In genomic region chr21:46219591-46220239, GRCh38 we compare ENCODE assay signal across 18 cellular contexts. TPM values are rescaled to one million over a fixed set of nuclear protein-coding genes. Genes with fewer than 3 reads are reported as not detected.
A peak's percentile ranks its signal among the peaks of the same experiment; 100 is the strongest.
DNase-seq lines count a peak whose midpoint lies in the region; ATAC-seq and TF ChIP-seq lines count a peak whose summit lies in the region.
"Had no signal": no experiment of that assay in that cellular context is flagged by ENCODE, and none has a peak within 500 bp of the region (broad histone marks: within the 10 kb centered on the region; RNA-seq: fewer than 3 reads in every experiment).

No MANE protein-coding gene starts in this region.

- H3K27me3 ChIP-seq in mammary epithelial cell (ENCODE audit: insufficient read depth, low read length) (no peaks in the 10 kb centered on the region), layer of hippocampus (ENCODE audit: control insufficient read depth, insufficient read depth, low read length) (no peaks in the 10 kb centered on the region), upper lobe of right lung (no peaks in the 10 kb centered on the region)

- no peak overlapping the region for H3K4me3 Mint-ChIP-seq in MCF 10A (ENCODE audit: unreplicated experiment)
- H3K4me3 Mint-ChIP-seq: activated CD4-positive, alpha-beta memory T cell treated with anti-CD3 and anti-CD28 coated beads for 36 hours; activated naive CD8-positive, alpha-beta T cell treated with anti-CD3 and anti-CD28 coated beads, Interleukin-2, amount 50 U/mL, for 24 hours; stimulated activated effector memory CD8-positive, alpha-beta T cell treated with anti-CD3 and anti-CD28 coated beads, Interleukin-12 subunit alpha, Interleukin-12 subunit beta, amount 100 ng/mL, for 72 hours had no signal

- peaks cover 94% of the 10 kb centered on the region for H3K79me2 ChIP-seq in mammary epithelial cell (ENCODE audit: insufficient read depth, low read length)

- H3K4me1 Mint-ChIP-seq in MCF 10A (ENCODE audit: insufficient read depth, unreplicated experiment), result peaks cover 15% of the 10 kb centered on the region
- H3K4me1 Mint-ChIP-seq: activated naive CD8-positive, alpha-beta T cell treated with anti-CD3 and anti-CD28 coated beads, Interleukin-2, amount 50 U/mL, for 24 hours had no signal

- H3K27ac ChIP-seq in mammary epithelial cell (ENCODE audit: insufficient read depth, low read depth, low read length) (no peak overlapping the region), angular gyrus (ENCODE audit: low read depth, low read length) (peak overlapping the region; percentile 27), layer of hippocampus (ENCODE audit: low read depth, low read length) (peak overlapping the region; percentile 48), upper lobe of right lung (no peak overlapping the region)
- H3K27ac ChIP-seq: epithelial cell of prostate, skin epidermis had no signal

- POLR2A ChIA-PET in MCF 10A (lab: Yijun Ruan, JAX), result interaction anchor here (0.6 kb wide), 1 partner anchor 238 kb away, joined by 3 read pairs; no protein-coding TSS in a partner anchor

- H3K4me1 ChIP-seq in mammary epithelial cell (ENCODE audit: insufficient read depth, low read length) (peaks cover 2% of the 10 kb centered on the region), upper lobe of right lung (no peaks in the 10 kb centered on the region)

- H3K36me3 Mint-ChIP-seq in MCF 10A (ENCODE audit: insufficient read depth, unreplicated experiment), result peaks cover 51% of the 10 kb centered on the region
- H3K36me3 Mint-ChIP-seq: activated CD4-positive, alpha-beta memory T cell treated with anti-CD3 and anti-CD28 coated beads for 36 hours had no signal

- H3K9me3 Mint-ChIP-seq in MCF 10A (ENCODE audit: unreplicated experiment), result no peaks in the 10 kb centered on the region
- H3K9me3 Mint-ChIP-seq: activated CD4-positive, alpha-beta memory T cell treated with anti-CD3 and anti-CD28 coated beads for 36 hours; activated naive CD8-positive, alpha-beta T cell treated with anti-CD3 and anti-CD28 coated beads, Interleukin-2, amount 50 U/mL, for 24 hours; stimulated activated effector memory CD8-positive, alpha-beta T cell treated with anti-CD3 and anti-CD28 coated beads, Interleukin-12 subunit alpha, Interleukin-12 subunit beta, amount 100 ng/mL, for 72 hours had no signal

- in situ Hi-C loops in mammary epithelial cell (cut with MboI; ENCODE audit: low sequenced_read_pairs in 2 of 2), result no loop called here

- H3K9me3 ChIP-seq in mammary epithelial cell (replicated peaks; ENCODE audit: insufficient read depth, low read length) (no peaks in the 10 kb centered on the region), upper lobe of right lung (no peaks in the 10 kb centered on the region)
- H3K9me3 ChIP-seq: mucosa of descending colon had no signal

- TF ChIP-seq CTCF in MCF 10A (IDR thresholded peaks at IDR 0.05; ENCODE audit: unreplicated experiment), result no peak
- TF ChIP-seq CTCF in mammary epithelial cell (conservative IDR thresholded peaks at IDR 0.05 in 1 of 2, IDR thresholded peaks at IDR 0.05 in 1 of 2; ENCODE audit: extremely low read depth in 1 of 2, insufficient read depth in 1 of 2, low read depth in 1 of 2, low read length in 2 of 2), result no peak
- TF ChIP-seq CTCF in upper lobe of right lung (IDR thresholded peaks at IDR 0.05), result no peak

- H3K9ac ChIP-seq in mammary epithelial cell (ENCODE audit: insufficient read depth, low read length), result no peak overlapping the region

- DNase-seq in MCF 10A (ENCODE audit: unreplicated experiment) (no peak), mammary epithelial cell (no peak), upper lobe of right lung (peak; percentile 76)
- DNase-seq in activated CD4-positive, alpha-beta T cell treated with anti-CD3 and anti-CD28 coated beads for 1 hour, result no peak
- DNase-seq: activated CD4-positive, alpha-beta memory T cell treated with anti-CD3 and anti-CD28 coated beads for 36 hours; activated naive CD8-positive, alpha-beta T cell treated with anti-CD3 and anti-CD28 coated beads, Interleukin-2, amount 50 U/mL, for 24 hours; COR-L47; mucosa of descending colon; NCI-H526 treated with DMSO at 0.1 percent for 48 hours; PC-3 had no signal

- H3K27me3 Mint-ChIP-seq in MCF 10A (ENCODE audit: insufficient read depth, unreplicated experiment), result no peaks in the 10 kb centered on the region
- H3K27me3 Mint-ChIP-seq: activated CD4-positive, alpha-beta memory T cell treated with anti-CD3 and anti-CD28 coated beads for 36 hours; activated naive CD8-positive, alpha-beta T cell treated with anti-CD3 and anti-CD28 coated beads, Interleukin-2, amount 50 U/mL, for 24 hours had no signal

- 65% methylated on average over 11 of the region's 13 CpGs for WGBS in mammary epithelial cell (ENCODE audit: low coverage, missing lambda C conversion rate)

- no peak overlapping the region for H2AFZ ChIP-seq in mammary epithelial cell (ENCODE audit: low read depth, low read length)

- no TSS peak for BruUV-seq in MCF 10A (replicated peaks; lab: Mats Ljungman, UMichigan)
- BruUV-seq in mammary epithelial cell (replicated peaks; lab: Mats Ljungman, UMichigan), result no TSS peak

- ATAC-seq in upper lobe of right lung (peak; percentile 19), HG03108 (IDR thresholded peaks at IDR 0.05; ENCODE audit: unreplicated experiment) (no peak), HG03039 (IDR thresholded peaks at IDR 0.05; ENCODE audit: unreplicated experiment) (no peak)
- ATAC-seq: activated naive CD8-positive, alpha-beta T cell treated with anti-CD3 and anti-CD28 coated beads, Interleukin-2, amount 50 U/mL, for 24 hours; K562; mucosa of descending colon; PC-3; stimulated activated effector memory CD8-positive, alpha-beta T cell treated with anti-CD3 and anti-CD28 coated beads, Interleukin-12 subunit alpha, Interleukin-12 subunit beta, amount 100 ng/mL, for 72 hours had no signal

- intact Hi-C loops in MCF 10A (cut with micrococcal nuclease), result no loop called here
- intact Hi-C loops in mammary epithelial cell (cut with micrococcal nuclease), result no loop called here
- intact Hi-C loops in upper lobe of right lung (cut with DNase I), result no loop called here

- CTCF ChIA-PET in MCF 10A (lab: Yijun Ruan, JAX) (interaction anchor here (1.1 kb wide), 1 partner anchor 8 kb away, joined by 3 read pairs; no protein-coding TSS in a partner anchor), mammary epithelial cell (lab: Charles Lee; ENCODE audit: low non-redundant PET) (no interaction called here)

- peak overlapping the region; percentile 74 for H3K27ac Mint-ChIP-seq in MCF 10A (ENCODE audit: low read depth, unreplicated experiment)
- H3K27ac Mint-ChIP-seq: activated CD4-positive, alpha-beta memory T cell treated with anti-CD3 and anti-CD28 coated beads for 36 hours; activated naive CD8-positive, alpha-beta T cell treated with anti-CD3 and anti-CD28 coated beads, Interleukin-2, amount 50 U/mL, for 24 hours had no signal

- H3K4me2 ChIP-seq in mammary epithelial cell (ENCODE audit: insufficient read depth, low read depth, low read length), result no peak overlapping the region

- H3K4me3 ChIP-seq in mammary epithelial cell (replicated peaks in 1 of 3; ENCODE audit: insufficient read depth in 1 of 3, low read depth in 2 of 3, low read length in 3 of 3) (no peak overlapping the region), upper lobe of right lung (no peak overlapping the region)
- H3K4me3 ChIP-seq: K562, mucosa of descending colon, skin epidermis had no signal

- H4K20me1 ChIP-seq in mammary epithelial cell (ENCODE audit: insufficient read depth, low read length), result no peaks in the 10 kb centered on the region

- peaks cover 30% of the 10 kb centered on the region for H3K36me3 ChIP-seq in mammary epithelial cell (ENCODE audit: insufficient read depth, low read length)
- peaks cover 52% of the 10 kb centered on the region for H3K36me3 ChIP-seq in upper lobe of right lung

- dilution Hi-C loops in mammary epithelial cell (cut with HindIII; ENCODE audit: low sequenced_read_pairs), result loop anchor here (5.0 to 25.0 kb wide), 4 partner anchors 48 to 257 kb away; no protein-coding TSS in a partner anchor

RNA-seq across cellular contexts. Expression of gene LSS, which starts 8.9 kb away (rescaled TPM):
- total RNA-seq in MCF 10A (2022) (45.5 and 47.5 TPM in 2 replicates), mammary epithelial cell (100 to 1,000 TPM in 1 of 2 donors, 10 to 100 TPM in 1; 69.2 to 126 TPM), upper lobe of right lung (108 TPM)
- polyA plus RNA-seq in mammary epithelial cell, result 114 TPM
- polyA minus RNA-seq in mammary epithelial cell, result 174 TPM

RNA-seq across cellular contexts. Expression of gene SPATC1L, which starts 35.5 kb away (rescaled TPM):
- total RNA-seq in MCF 10A (2022), result 10.5 and 11.3 TPM in 2 replicates
- total RNA-seq in mammary epithelial cell, result 1 to 10 TPM in 1 of 2 donors, under 1 TPM in 1; 0.26 to 5.0 TPM
- 6.2 TPM for polyA plus RNA-seq in mammary epithelial cell
- 6.0 TPM for polyA minus RNA-seq in mammary epithelial cell
- total RNA-seq in upper lobe of right lung, result 4.7 TPM

Comparison
In these comparisons a context has a peak if more than half of its experiments do, and no peak if none do; other contexts are left out.
1. H3K27ac ChIP-seq: peak in angular gyrus (single experiment) and layer of hippocampus (single experiment); none in mammary epithelial cell (single experiment) and upper lobe of right lung (single experiment).